8 cellular contexts compared by ENCODE assay signal in genomic region chr12:57782608-57783465, GRCh38. TPM values are rescaled to one million over a fixed set of nuclear protein-coding genes. Genes with fewer than 3 reads are reported as not detected.
A peak's percentile ranks its signal among the peaks of the same experiment; 100 is the strongest.
DNase-seq lines count a peak whose midpoint lies in the region; TF ChIP-seq lines count a peak whose summit lies in the region.

Gene TSFM, plus strand, starts transcription at chr12:57782787. Its CDS starts 15 bp downstream, at chr12:57782802.

- H3T11ph ChIP-seq in H9 (ENCODE audit: low read length): no peak within 1 kb of the TSS

- DNase-seq in GDM1 (lab: John Stamatoyannopoulos, UW) (peak; percentile 80), H9 (peak; percentile 95), M059J (ENCODE audit: low read depth) (peak; percentile 90), SHP77 (lab: John Stamatoyannopoulos, UW) (peak; percentile 93 to 94), activated gamma-delta T cell (lab: John Stamatoyannopoulos, UW) (peak; percentile 84), foreskin fibroblast (peak; percentile 89 to 97)

- no peaks in the 10 kb centered on the region; the same call in 1 of the 2 replicates for H3K79me2 ChIP-seq in H9 (ENCODE audit: insufficient read depth, low read length)

- H3K9me3 ChIP-seq in H9 (ENCODE audit: control insufficient read depth, low read depth, low read length) (no peaks in the 10 kb centered on the region), neuron (ENCODE audit: low read length) (no peaks in the 10 kb centered on the region), subcutaneous abdominal adipose tissue (ENCODE audit: control insufficient read depth in 5 of 5, low read length in 5 of 5) (no peaks in the 10 kb centered on the region)

- peak within 1 kb of the TSS; percentile 33 for H3K4me2 ChIP-seq in H9 (ENCODE audit: insufficient read depth, insufficient read length, low read length)

- no peak within 1 kb of the TSS for H3K4ac ChIP-seq in H9 (ENCODE audit: low read depth, low read length)

- no peaks in the 10 kb centered on the region for H4K20me1 ChIP-seq in H9 (ENCODE audit: control insufficient read depth, insufficient read depth, insufficient read length)

- H2BK12ac ChIP-seq in H9 (ENCODE audit: insufficient read length, low read depth, low read length): no peak within 1 kb of the TSS

- H2AFZ ChIP-seq in H9 (ENCODE audit: low read length): no peak within 1 kb of the TSS
- peak within 1 kb of the TSS; percentile 78 for H2AFZ ChIP-seq in neuron (ENCODE audit: low read depth, low read length)

- H3K4me1 Mint-ChIP-seq in H9: peaks cover 4 to 7% of the 10 kb centered on the region in 2 experiments

- no peak within 1 kb of the TSS; the same call in 1 of the 2 replicates for H3K14ac ChIP-seq in H9 (ENCODE audit: insufficient read depth, low read length)

- H3K36me3 ChIP-seq in neuron (ENCODE audit: insufficient read depth, low read length) (peaks cover 31% of the 10 kb centered on the region), subcutaneous abdominal adipose tissue (ENCODE audit: control insufficient read depth in 5 of 5, insufficient read depth in 5 of 5, low read length in 5 of 5) (peaks cover 13 to 36% (median 30%) of the 10 kb centered on the region in 5 donors)

- H2BK5ac ChIP-seq in H9 (ENCODE audit: insufficient read length, low read length): no peak within 1 kb of the TSS

- no peaks in the 10 kb centered on the region for H3K4me1 ChIP-seq in H9 (ENCODE audit: insufficient read depth, low read length)
- H3K4me1 ChIP-seq in neuron (ENCODE audit: insufficient read depth, low read length): peaks cover 5% of the 10 kb centered on the region
- peaks cover 5 to 21% (median 15%) of the 10 kb centered on the region in 5 donors for H3K4me1 ChIP-seq in subcutaneous abdominal adipose tissue (ENCODE audit: control insufficient read depth in 5 of 5, insufficient read depth in 5 of 5, low read length in 5 of 5)

- no peak within 1 kb of the TSS for H4K5ac ChIP-seq in H9 (ENCODE audit: insufficient read length, low read depth, low read length)

- H3K4me3 ChIP-seq in foreskin fibroblast (ENCODE audit: low read depth in 1 of 2, low read length in 2 of 2) (peak within 1 kb of the TSS; percentile 77 to 100), neuron (ENCODE audit: low read length) (peak within 1 kb of the TSS; percentile 94), subcutaneous abdominal adipose tissue (ENCODE audit: low read depth in 1 of 5, low read length in 5 of 5) (peak within 1 kb of the TSS; percentile 94 to 100 (median 100))

- no peak within 1 kb of the TSS for H3K56ac ChIP-seq in H9 (ENCODE audit: insufficient read length, low read depth, low read length)

- H3K79me1 ChIP-seq in H9 (ENCODE audit: insufficient read depth, low read depth, low read length, poor library complexity, severe bottlenecking): no peaks in the 10 kb centered on the region

- H2AK5ac ChIP-seq in H9 (ENCODE audit: insufficient read length, low read length): no peak within 1 kb of the TSS

- no peak within 1 kb of the TSS for H3K18ac ChIP-seq in H9 (ENCODE audit: insufficient read length, low read depth, low read length)

- H4K8ac ChIP-seq in H9 (replicated peaks; ENCODE audit: insufficient read length, low read depth, low read length): no peak within 1 kb of the TSS

- peak; percentile 93 for TF ChIP-seq CTCF in H9 (conservative IDR thresholded peaks at IDR 0.05)
- peak; percentile 93 for TF ChIP-seq CTCF in foreskin fibroblast (IDR thresholded peaks at IDR 0.05; ENCODE audit: low read depth, low read length)

- no peaks in the 10 kb centered on the region for H3K27me3 ChIP-seq in H9 (ENCODE audit: insufficient read depth, low read length)
- no peaks in the 10 kb centered on the region for H3K27me3 ChIP-seq in neuron (ENCODE audit: insufficient read depth, low read length)
- no peaks in the 10 kb centered on the region for H3K27me3 ChIP-seq in subcutaneous abdominal adipose tissue (ENCODE audit: control insufficient read depth in 5 of 5, insufficient read depth in 4 of 5, low read length in 5 of 5)

- no CpG with 5 or more reads among the region's 45 CpGs for WGBS in H9 (ENCODE audit: extremely low coverage, insufficient read length, low lambda C conversion rate)

- H2BK15ac ChIP-seq in H9 (ENCODE audit: low read depth, low read length): no peak within 1 kb of the TSS

- H2BK20ac ChIP-seq in H9 (ENCODE audit: low read depth, low read length, poor library complexity, severe bottlenecking): no peak within 1 kb of the TSS

- peaks cover 18 to 36% (median 24%) of the 10 kb centered on the region in 3 experiments for H3K36me3 Mint-ChIP-seq in H9 (ENCODE audit: insufficient read depth in 1 of 3, low read depth in 3 of 3)

- peaks cover 5% of the 10 kb centered on the region for H3K23me2 ChIP-seq in H9 (ENCODE audit: insufficient read length, low read depth, low read length, poor library complexity, severe bottlenecking)

- H3K27ac ChIP-seq in H9 (ENCODE audit: insufficient read length, low read depth, low read length) (no peak within 1 kb of the TSS), subcutaneous abdominal adipose tissue (ENCODE audit: low read depth, low read length) (peak within 1 kb of the TSS; percentile 77)

- H3K9ac ChIP-seq in H9 (ENCODE audit: extremely low read depth, insufficient read length, low read length) (peak within 1 kb of the TSS; percentile 91), subcutaneous abdominal adipose tissue (ENCODE audit: low read length in 5 of 5) (peak within 1 kb of the TSS; percentile 87 to 100 (median 92))

- peak within 1 kb of the TSS; percentile 96 to 99 (median 99) for H3K27ac Mint-ChIP-seq in H9

- H3K23ac ChIP-seq in H9 (ENCODE audit: insufficient read length, low read depth, low read length): no peak within 1 kb of the TSS

- H3K4me3 Mint-ChIP-seq in H9: peak within 1 kb of the TSS; percentile 100

- H3K9me3 Mint-ChIP-seq in H9: peaks cover 0 to 3% of the 10 kb centered on the region in 2 experiments; a peak in 2 of 5 replicates

- no peak within 1 kb of the TSS for H2BK120ac ChIP-seq in H9 (ENCODE audit: low read depth, low read length, poor library complexity, severe bottlenecking)

- no peaks in the 10 kb centered on the region for H3K27me3 Mint-ChIP-seq in H9 (ENCODE audit: low read depth)

- H4K91ac ChIP-seq in H9 (ENCODE audit: insufficient read length, low read depth, low read length): no peak within 1 kb of the TSS

RNA-seq across cellular contexts. Expression of gene TSFM, which starts in this region (rescaled TPM):
- total RNA-seq in H9 (2021): 50.2 and 53.3 TPM in 2 replicates
- total RNA-seq in M059J (2014; rRNA removed; shearing (Covaris generic)): 27.6 and 37.9 TPM in 2 replicates
